In the genomic region with DNA sequence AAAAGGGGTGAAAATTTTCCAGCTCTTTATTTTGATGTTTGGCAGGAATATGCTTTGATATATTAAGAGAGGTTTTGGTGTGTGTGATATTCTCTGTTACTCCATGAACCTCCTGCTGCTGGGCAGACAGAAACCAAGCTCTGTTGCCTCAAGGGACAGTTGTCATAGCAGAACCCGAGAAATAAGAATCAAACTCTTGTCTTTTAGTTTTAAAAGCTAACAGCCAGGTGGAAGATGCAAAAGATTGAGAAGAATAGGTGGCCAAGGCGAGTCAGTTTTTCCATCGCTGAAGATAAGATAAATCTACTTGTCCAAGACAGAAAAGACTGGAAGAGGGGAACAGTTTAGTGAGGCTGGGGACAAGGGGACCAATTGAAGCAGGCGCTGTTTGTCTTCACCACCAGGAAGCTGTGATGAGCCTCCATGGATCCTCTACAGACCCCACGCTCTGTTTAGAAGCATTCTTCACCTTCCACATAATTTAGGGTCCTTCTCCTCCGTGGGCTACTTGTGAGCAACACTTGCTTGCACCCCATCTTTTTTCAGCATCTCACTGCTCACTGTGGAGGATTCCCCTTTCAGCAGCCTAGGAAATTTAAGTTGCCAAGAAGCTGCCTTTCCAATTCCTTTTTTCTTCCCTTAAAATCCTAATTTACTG, we compare ENCODE assay signal across 14 cellular contexts. TPM values are rescaled to one million over a fixed set of nuclear protein-coding genes. Genes with fewer than 3 reads are reported as not detected.
DNase-seq lines count a peak whose midpoint lies in the region; ATAC-seq and TF ChIP-seq lines count a peak whose summit lies in the region.
"Had no signal": no experiment of that assay in that cellular context is flagged by ENCODE, and none has a peak within 500 bp of the region (broad histone marks: within the 10 kb centered on the region; RNA-seq: fewer than 3 reads in every experiment).

No MANE protein-coding gene starts in this region.

- no peaks in the 10 kb centered on the region for H3K9me3 ChIP-seq in right lobe of liver

- no peak for TF ChIP-seq POLR2A in right lobe of liver (IDR thresholded peaks at IDR 0.05)

- TF ChIP-seq CTCF in right lobe of liver (IDR thresholded peaks at IDR 0.05), result no peak

- no peaks in the 10 kb centered on the region for H3K9me3 Mint-ChIP-seq in activated T-helper 1 cell treated with anti-CD3 and anti-CD28 coated beads, Interleukin-12 subunit alpha, Interleukin-12 subunit beta, Interleukin-2, Interleukin-4 antibody, amounts not matched to agents 30 ng/mL and 10 ng/mL and 1 ng/mL, durations not matched to agents 14 hours and 24 hours and 36 hours
- H3K9me3 Mint-ChIP-seq: activated naive CD8-positive, alpha-beta T cell treated with anti-CD3 and anti-CD28 coated beads, Interleukin-2, amount 10 ng/mL, durations not matched to agents 7 days and 5 days; CD4-positive, alpha-beta T cell; effector memory CD8-positive, alpha-beta T cell; nephron had no signal

- peak; percentile 46 for ATAC-seq in GM18511 (IDR thresholded peaks at IDR 0.05; ENCODE audit: unreplicated experiment)
- ATAC-seq in GM21390 (IDR thresholded peaks at IDR 0.05; ENCODE audit: unreplicated experiment), result peak; percentile 42
- peak; percentile 49 for ATAC-seq in HG03064 (IDR thresholded peaks at IDR 0.05; ENCODE audit: low read depth, unreplicated experiment)
- ATAC-seq in right lobe of liver, result no peak
- no peak for ATAC-seq in left colon

- no peaks in the 10 kb centered on the region for H3K27me3 ChIP-seq in right lobe of liver

- no peaks in the 10 kb centered on the region for H3K36me3 ChIP-seq in right lobe of liver

- H3K36me3 Mint-ChIP-seq in activated T-helper 1 cell treated with anti-CD3 and anti-CD28 coated beads, Interleukin-12 subunit alpha, Interleukin-12 subunit beta, Interleukin-2, Interleukin-4 antibody, amounts not matched to agents 30 ng/mL and 10 ng/mL and 1 ng/mL, durations not matched to agents 14 hours and 24 hours and 36 hours (ENCODE audit: low read depth), result peaks cover 2% of the 10 kb centered on the region
- H3K36me3 Mint-ChIP-seq: activated naive CD8-positive, alpha-beta T cell treated with anti-CD3 and anti-CD28 coated beads, Interleukin-2, amount 10 ng/mL, durations not matched to agents 7 days and 5 days had no signal

- intact Hi-C loops in activated T-helper 1 cell treated with anti-CD3 and anti-CD28 coated beads, Interleukin-12 subunit alpha, Interleukin-12 subunit beta, Interleukin-2, Interleukin-4 antibody, amounts not matched to agents 30 ng/mL and 10 ng/mL and 1 ng/mL, durations not matched to agents 14 hours and 24 hours and 36 hours (cut with micrococcal nuclease), result no loop called here
- intact Hi-C loops in right lobe of liver (cut with DNase I) (no loop called here), left colon (cut with DNase I, micrococcal nuclease) (no loop called here)

- peak overlapping the region; percentile 31 for H3K27ac Mint-ChIP-seq in activated T-helper 1 cell treated with anti-CD3 and anti-CD28 coated beads, Interleukin-12 subunit alpha, Interleukin-12 subunit beta, Interleukin-2, Interleukin-4 antibody, amounts not matched to agents 30 ng/mL and 10 ng/mL and 1 ng/mL, durations not matched to agents 14 hours and 24 hours and 36 hours
- H3K27ac Mint-ChIP-seq: activated naive CD8-positive, alpha-beta T cell treated with anti-CD3 and anti-CD28 coated beads, Interleukin-2, amount 10 ng/mL, durations not matched to agents 7 days and 5 days; CD4-positive, alpha-beta T cell; effector memory CD8-positive, alpha-beta T cell; nephron had no signal

- H3K4me1 ChIP-seq in right lobe of liver, result no peaks in the 10 kb centered on the region

- no peaks in the 10 kb centered on the region for H3K27me3 Mint-ChIP-seq in activated T-helper 1 cell treated with anti-CD3 and anti-CD28 coated beads, Interleukin-12 subunit alpha, Interleukin-12 subunit beta, Interleukin-2, Interleukin-4 antibody, amounts not matched to agents 30 ng/mL and 10 ng/mL and 1 ng/mL, durations not matched to agents 14 hours and 24 hours and 36 hours (ENCODE audit: insufficient read depth)

- no peak overlapping the region for H3K4me3 ChIP-seq in right lobe of liver

- peaks cover 59% of the 10 kb centered on the region for H3K4me1 Mint-ChIP-seq in activated T-helper 1 cell treated with anti-CD3 and anti-CD28 coated beads, Interleukin-12 subunit alpha, Interleukin-12 subunit beta, Interleukin-2, Interleukin-4 antibody, amounts not matched to agents 30 ng/mL and 10 ng/mL and 1 ng/mL, durations not matched to agents 14 hours and 24 hours and 36 hours (ENCODE audit: low read depth)

- no peak for DNase-seq in activated T-helper 1 cell treated with anti-CD3 and anti-CD28 coated beads, Interleukin-12 subunit alpha, Interleukin-12 subunit beta, Interleukin-2, Interleukin-4 antibody, amounts not matched to agents 30 ng/mL and 10 ng/mL and 1 ng/mL, durations not matched to agents 14 hours and 24 hours and 36 hours (ENCODE audit: low spot score)
- DNase-seq in right lobe of liver, result no peak
- DNase-seq in NCI-H1092 (lab: John Stamatoyannopoulos, UW), result no peak
- DNase-seq in pons (ENCODE audit: low spot score), result no peak
- no peak for DNase-seq in left colon
- DNase-seq: activated CD4-positive, alpha-beta T cell treated with anti-CD3 and anti-CD28 coated beads for 4 hours; activated naive CD8-positive, alpha-beta T cell treated with anti-CD3 and anti-CD28 coated beads, Interleukin-2, amount 10 ng/mL, durations not matched to agents 7 days and 5 days; CD4-positive, alpha-beta T cell; effector memory CD8-positive, alpha-beta T cell; NCI-H2081 had no signal

- H3K27ac ChIP-seq in right lobe of liver, result no peak overlapping the region

- H3K4me3 Mint-ChIP-seq in activated T-helper 1 cell treated with anti-CD3 and anti-CD28 coated beads, Interleukin-12 subunit alpha, Interleukin-12 subunit beta, Interleukin-2, Interleukin-4 antibody, amounts not matched to agents 30 ng/mL and 10 ng/mL and 1 ng/mL, durations not matched to agents 14 hours and 24 hours and 36 hours, result no peak overlapping the region
- H3K4me3 Mint-ChIP-seq: activated naive CD8-positive, alpha-beta T cell treated with anti-CD3 and anti-CD28 coated beads, Interleukin-2, amount 10 ng/mL, durations not matched to agents 7 days and 5 days; CD4-positive, alpha-beta T cell; effector memory CD8-positive, alpha-beta T cell; nephron had no signal

- WGBS in right lobe of liver (ENCODE audit: insufficient coverage, low coverage, low lambda C conversion rate, missing lambda C conversion rate), result 66% methylated on average over 6 of the region's 6 CpGs

RNA-seq across cellular contexts. Expression of gene PMAIP1, which starts 23.9 kb away (rescaled TPM):
- 57.2 and 59.5 TPM in 2 replicates for total RNA-seq in activated T-helper 1 cell treated with anti-CD3 and anti-CD28 coated beads, Interleukin-12 subunit alpha, Interleukin-12 subunit beta, Interleukin-2, Interleukin-4 antibody, amounts not matched to agents 30 ng/mL and 10 ng/mL and 1 ng/mL, durations not matched to agents 14 hours and 24 hours and 36 hours
- total RNA-seq in right lobe of liver, result under 1 TPM in 5 of 6 experiments, not detected in 1; 0.18 to 0.55 (median 0.37) TPM
- 1 to 10 TPM; 1.8 to 2.6 TPM for total RNA-seq in left colon

Comparison
In these comparisons a context has a peak if more than half of its experiments do, and no peak if none do; other contexts are left out.
1. ATAC-seq: peak in GM18511 (single experiment), GM21390 (single experiment) and HG03064 (single experiment); none in right lobe of liver (0 of 4) and left colon (single experiment).
2. RNA of gene PMAIP1, which starts 23.9 kb away (total RNA-seq): 57.2 to 59.5 TPM in activated T-helper 1 cell treated with anti-CD3 and anti-CD28 coated beads, Interleukin-12 subunit alpha, Interleukin-12 subunit beta, Interleukin-2, Interleukin-4 antibody, amounts not matched to agents 30 ng/mL and 10 ng/mL and 1 ng/mL, durations not matched to agents 14 hours and 24 hours and 36 hours; 1.8 to 2.6 TPM in left colon and 0.18 to 0.55 TPM in right lobe of liver; every median in the first group is over 10 times any median in the second.